ENCODE assay signal across 9 cellular contexts in genomic region chr1:106995970-106996369, GRCh38.
A peak's percentile ranks its signal among the peaks of the same experiment; 100 is the strongest.
DNase-seq lines count a peak whose midpoint lies in the region; ATAC-seq and TF ChIP-seq lines count a peak whose summit lies in the region.
"Had no signal": no experiment of that assay in that cellular context is flagged by ENCODE, and none has a peak within 500 bp of the region (broad histone marks: within the 10 kb centered on the region; RNA-seq: fewer than 3 reads in every experiment).

No MANE protein-coding gene starts in this region.

- in situ Hi-C loops in GM13976 (cut with MboI; ENCODE audit: low sequenced_read_pairs, unreplicated experiment) = no loop called here

- DNase-seq in GM13976 (ENCODE audit: low spot score) = peak; percentile 40
- no peak for DNase-seq in head of caudate nucleus
- no peak for DNase-seq in NOMO-1 treated with dmso at 0.1 percent for 144 hours (lab: John Stamatoyannopoulos, UW; ENCODE audit: unreplicated experiment)
- DNase-seq in NCI-H1694 treated with DMSO at 0.1 percent for 48 hours (lab: John Stamatoyannopoulos, UW) = no peak
- DNase-seq in AML-193 (lab: John Stamatoyannopoulos, UW) = no peak
- DNase-seq: stimulated activated naive CD4-positive, alpha-beta T cell treated with Interleukin-2 at 50 U/mL for 16 hours had no signal

- ATAC-seq in GM19397 (IDR thresholded peaks at IDR 0.05; ENCODE audit: unreplicated experiment) (peak; percentile 90), HG02840 (IDR thresholded peaks at IDR 0.05; ENCODE audit: low FRiP score, unreplicated experiment) (peak; percentile 76), HG03469 (IDR thresholded peaks at IDR 0.05; ENCODE audit: unreplicated experiment) (peak; percentile 94)

- TF ChIP-seq CTCF in GM13976 (IDR thresholded peaks at IDR 0.05; ENCODE audit: borderline replicate concordance, control extremely low read depth, extremely low read depth, insufficient read depth, missing control alignments) = no peak

- intact Hi-C loops in head of caudate nucleus (cut with DNase I) = no loop called here
